In genomic region chrX:118115948-118116307, GRCh38 we compare ENCODE assay signal across 8 cellular contexts. TPM values are rescaled to one million over a fixed set of nuclear protein-coding genes. Genes with fewer than 3 reads are reported as not detected.
DNase-seq lines count a peak whose midpoint lies in the region; ATAC-seq and TF ChIP-seq lines count a peak whose summit lies in the region.

No MANE protein-coding gene starts in this region.

- peak overlapping the region; percentile 78 for H3K27ac ChIP-seq in vagina

- ATAC-seq in Right ventricle myocardium inferior (peak; percentile 33), memory B cell (ENCODE audit: low read depth) (no peak)
- ATAC-seq in central memory CD8-positive, alpha-beta T cell (replicated peaks; ENCODE audit: extremely low read depth, poor library complexity, severe bottlenecking): no peak

- no peak for DNase-seq in Right ventricle myocardium inferior (ENCODE audit: missing footprints)
- DNase-seq in cardiac septum (ENCODE audit: low spot score): no peak
- DNase-seq in central memory CD8-positive, alpha-beta T cell (ENCODE audit: low spot score in 2 of 2): no peak
- DNase-seq in memory B cell (ENCODE audit: low spot score in 2 of 2): no peak
- no peak for DNase-seq in vagina (ENCODE audit: extremely low spot score in 2 of 2)
- no peak for DNase-seq in NCI-H774 (lab: John Stamatoyannopoulos, UW)
- DNase-seq in GM10248 (ENCODE audit: extremely low spot score): no peak
- no peak for DNase-seq in occipital lobe (lab: John Stamatoyannopoulos, UW)

- peak overlapping the region; percentile 72 for H3K4me3 Mint-ChIP-seq in central memory CD8-positive, alpha-beta T cell
- peak overlapping the region; percentile 84 for H3K4me3 Mint-ChIP-seq in memory B cell

- peaks cover 1% of the 10 kb centered on the region for H3K9me3 Mint-ChIP-seq in central memory CD8-positive, alpha-beta T cell
- H3K9me3 Mint-ChIP-seq in memory B cell: no peaks in the 10 kb centered on the region

- peak overlapping the region; percentile 66 for H3K27ac Mint-ChIP-seq in central memory CD8-positive, alpha-beta T cell (ENCODE audit: low read depth)
- no peak overlapping the region for H3K27ac Mint-ChIP-seq in memory B cell

- peak overlapping the region; percentile 55 to 61 for H3K4me3 ChIP-seq in vagina

- peaks cover 7% of the 10 kb centered on the region for H3K4me1 Mint-ChIP-seq in central memory CD8-positive, alpha-beta T cell
- H3K4me1 Mint-ChIP-seq in memory B cell: peaks cover 7% of the 10 kb centered on the region

- H3K27me3 Mint-ChIP-seq in central memory CD8-positive, alpha-beta T cell: peaks cover 22% of the 10 kb centered on the region
- peaks cover 10% of the 10 kb centered on the region for H3K27me3 Mint-ChIP-seq in memory B cell

- CTCF ChIA-PET in GM10248 (lab: Yijun Ruan, JAX): no interaction called here

- no peak for TF ChIP-seq POLR2A in vagina (IDR thresholded peaks at IDR 0.05)

- no peaks in the 10 kb centered on the region for H3K36me3 Mint-ChIP-seq in central memory CD8-positive, alpha-beta T cell (ENCODE audit: insufficient read depth)
- no peaks in the 10 kb centered on the region for H3K36me3 Mint-ChIP-seq in memory B cell

- TF ChIP-seq CTCF in vagina (IDR thresholded peaks at IDR 0.05) (no peak), GM10248 (IDR thresholded peaks at IDR 0.05; ENCODE audit: control extremely low read depth, extremely low read depth, low read depth, missing control alignments) (no peak)

- intact Hi-C loops in Right ventricle myocardium inferior (cut with DNase I) (loop anchor here (10.0 kb wide), 1 partner anchor 121 kb away; no protein-coding TSS in a partner anchor), cardiac septum (cut with DNase I) (loop anchor here (10.0 kb wide), 1 partner anchor 99 kb away; no protein-coding TSS in a partner anchor), vagina (cut with DNase I) (no loop called here)

- no peaks in the 10 kb centered on the region for H3K36me3 ChIP-seq in vagina

- no peaks in the 10 kb centered on the region for H3K27me3 ChIP-seq in vagina

- POLR2A ChIA-PET in GM10248 (lab: Yijun Ruan, JAX): no interaction called here

- no peaks in the 10 kb centered on the region for H3K9me3 ChIP-seq in vagina

- no peaks in the 10 kb centered on the region for H3K4me1 ChIP-seq in vagina

RNA-seq across cellular contexts. Expression of gene KLHL13, which starts 0.7 kb away (rescaled TPM):
- total RNA-seq in Right ventricle myocardium inferior (6.0 TPM), cardiac septum (15.5 TPM), vagina (10.6 TPM), occipital lobe (51.2 TPM)
